Comparison of ENCODE assay signal across 1 cellular context in genomic region chr2:157257312-157258252, GRCh38.
TF ChIP-seq lines count a peak whose summit lies in the region.

Gene GALNT5 (plus strand): TSS chr2:157257705. CDS start chr2:157258083, 378 bp downstream.

TF ChIP-seq in K562, 482 proteins besides CTCF, POLR2A, EP300 and RAD21 (continued from another document and continues in another):
- TF ChIP-seq PRDM10 (IDR thresholded peaks at IDR 0.05; ENCODE audit: partially characterized antibody) (no peak), SP1 (CRISPR knock-in tag; IDR thresholded peaks at IDR 0.05) (peak; percentile 85), PRPF4 (IDR thresholded peaks at IDR 0.05; ENCODE audit: insufficient read depth, low read depth, low read length, poor library complexity, severe bottlenecking) (no peak), MCM3 (IDR thresholded peaks at IDR 0.05) (no peak), BRD4 (IDR thresholded peaks at IDR 0.05) (0 out of 2 replicates have a peak, but pooled peaks have one; percentile 37), PML (IDR thresholded peaks at IDR 0.05; ENCODE audit: low read length) (peak; percentile 70), BCL6 (CRISPR knock-in tag; IDR thresholded peaks at IDR 0.05) (no peak), ARID3A (IDR thresholded peaks at IDR 0.05; ENCODE audit: borderline replicate concordance, low read depth, low read length) (0 out of 2 replicates have a peak, but pooled peaks have one; percentile 8), ZNF354B (CRISPR knock-in tag; IDR thresholded peaks at IDR 0.05) (no peak), ZKSCAN3 (CRISPR knock-in tag; IDR thresholded peaks at IDR 0.05) (no peak), ZNF778 (CRISPR knock-in tag; IDR thresholded peaks at IDR 0.05) (no peak), ZNF583 (CRISPR knock-in tag; IDR thresholded peaks at IDR 0.05) (peak; percentile 13; the same call in 1 of the 2 replicates), MTF1 (CRISPR knock-in tag; IDR thresholded peaks at IDR 0.05; ENCODE audit: borderline replicate concordance) (no peak), PBX2 (CRISPR knock-in tag; IDR thresholded peaks at IDR 0.05; ENCODE audit: low read depth) (no peak), PBX2 (tag; conservative IDR thresholded peaks at IDR 0.05; ENCODE audit: low read depth) (0 out of 2 replicates have a peak, but pooled peaks have one; percentile 3), ZNF395 (CRISPR knock-in tag; IDR thresholded peaks at IDR 0.05) (0 out of 2 replicates have a peak, but pooled peaks have one; percentile 15), SMARCA5 (IDR thresholded peaks at IDR 0.05) (no peak), PHF20 (IDR thresholded peaks at IDR 0.05; ENCODE audit: partially characterized antibody) (no peak), ZNF197 (CRISPR knock-in tag; IDR thresholded peaks at IDR 0.05; ENCODE audit: low read depth) (peak; percentile 80; the same call in 1 of the 2 replicates), RCOR1 (IDR thresholded peaks at IDR 0.05; ENCODE audit: borderline replicate concordance in 1 of 2, low read depth in 2 of 2, low read length in 2 of 2) (no peak; a peak in 1 of 4 replicates), ZNF41 (CRISPR knock-in tag; conservative IDR thresholded peaks at IDR 0.05) (no peak), TARDBP (IDR thresholded peaks at IDR 0.05) (no peak), TEAD1 (CRISPR knock-in tag; IDR thresholded peaks at IDR 0.05) (peak in 1 of 2 experiments; percentile 66; a peak in 2 of 4 replicates), ZNF561 (CRISPR knock-in tag; conservative IDR thresholded peaks at IDR 0.05) (no peak), CBX5 (IDR thresholded peaks at IDR 0.05; ENCODE audit: borderline replicate concordance, low read depth) (0 out of 2 replicates have a peak, but pooled peaks have one; percentile 18), FOSL1 (tag; conservative IDR thresholded peaks at IDR 0.05) (peak; percentile 28; the same call in 1 of the 2 replicates), TAF1 (IDR thresholded peaks at IDR 0.05; ENCODE audit: control insufficient read depth, extremely low read depth, insufficient read depth, low read length, severe bottlenecking) (peak; percentile 66), POLR2H (tag; IDR thresholded peaks at IDR 0.05; ENCODE audit: low read depth) (peak; percentile 64), ZMIZ1 (IDR thresholded peaks at IDR 0.05; ENCODE audit: low read depth in 2 of 2, low read length in 2 of 2) (no peak), TOE1 (IDR thresholded peaks at IDR 0.05; ENCODE audit: borderline replicate concordance) (peak; percentile 66; the same call in 1 of the 2 replicates), TOE1 (CRISPR knock-in tag; IDR thresholded peaks at IDR 0.05; ENCODE audit: borderline replicate concordance, low read depth) (no peak), SMARCA4 (IDR thresholded peaks at IDR 0.05) (peak; percentile 55; the same call in 1 of the 2 replicates), ZNF133 (CRISPR knock-in tag; IDR thresholded peaks at IDR 0.05) (no peak), BCLAF1 (IDR thresholded peaks at IDR 0.05; ENCODE audit: borderline replicate concordance in 1 of 2, control insufficient read depth in 1 of 2, low read depth in 2 of 2, low read length in 1 of 2) (peak in 1 of 2 experiments; percentile 23; a peak in 1 of 4 replicates), GABPB1 (CRISPR knock-in tag; IDR thresholded peaks at IDR 0.05) (no peak), ZC3H4 (CRISPR knock-in tag; IDR thresholded peaks at IDR 0.05; ENCODE audit: borderline replicate concordance) (no peak), NBN (IDR thresholded peaks at IDR 0.05; ENCODE audit: low read depth) (peak; percentile 25), MXD1 (CRISPR knock-in tag; IDR thresholded peaks at IDR 0.05; ENCODE audit: borderline replicate concordance, poor library complexity, severe bottlenecking) (no peak), MIER1 (IDR thresholded peaks at IDR 0.05; ENCODE audit: low read depth) (peak; percentile 2; the same call in 1 of the 2 replicates), TEAD2 (tag; IDR thresholded peaks at IDR 0.05) (no peak), MAZ (CRISPR knock-in tag; conservative IDR thresholded peaks at IDR 0.05 in 1 of 2, IDR thresholded peaks at IDR 0.05 in 1 of 2) (peak; percentile 92 to 99), KLF16 (IDR thresholded peaks at IDR 0.05) (no peak), ZNF785 (CRISPR knock-in tag; IDR thresholded peaks at IDR 0.05) (no peak)
